Comparison of ENCODE assay signal across 8 cellular contexts in the genomic region with DNA sequence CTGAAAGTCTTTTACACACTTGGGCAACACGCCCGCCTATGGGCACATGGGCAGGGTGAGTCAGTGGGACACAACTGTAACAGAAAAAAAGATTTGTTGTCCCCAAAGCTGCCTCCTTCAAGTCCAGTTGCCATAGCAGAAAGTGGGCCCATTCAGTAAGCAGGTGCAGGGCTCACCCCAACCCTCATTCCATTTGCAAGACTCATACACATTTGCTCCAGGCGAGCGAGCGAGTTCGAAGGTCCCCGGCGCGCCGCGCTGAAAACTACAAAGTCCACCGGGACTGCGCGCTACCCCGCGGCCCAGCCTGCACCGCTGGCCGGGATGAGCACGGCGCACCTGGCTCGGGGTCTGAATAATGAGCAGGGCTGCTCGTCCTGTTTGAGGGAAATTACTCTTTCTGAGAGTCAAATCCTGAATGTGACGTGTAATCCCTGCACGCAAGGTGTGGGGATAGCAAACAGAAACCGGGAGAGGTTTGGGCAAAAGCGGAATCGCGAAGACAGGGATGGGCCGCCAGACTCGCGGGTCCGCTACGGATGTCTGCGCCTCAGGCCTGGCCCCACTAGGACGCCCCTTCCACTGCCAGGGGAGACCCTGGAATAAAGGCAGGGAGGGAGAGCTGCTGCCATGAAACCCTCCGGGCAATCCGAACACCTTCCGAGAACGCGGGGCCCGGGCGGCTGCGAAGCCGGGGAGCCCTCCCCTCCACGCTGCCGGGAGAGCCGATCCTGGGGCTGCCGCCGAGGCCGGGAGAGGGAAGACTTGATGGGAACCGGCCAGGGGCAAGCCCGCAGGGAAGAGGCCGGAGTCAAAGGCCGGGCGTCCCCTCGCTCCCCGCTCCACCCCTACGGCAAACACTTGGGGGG. TPM values are rescaled to one million over a fixed set of nuclear protein-coding genes. Genes with fewer than 3 reads are reported as not detected.
DNase-seq lines count a peak whose midpoint lies in the region; ATAC-seq, FAIRE-seq and TF ChIP-seq lines count a peak whose summit lies in the region.

No MANE protein-coding gene starts in this region.

- no TSS peak for BruUV-seq in A673 (replicated peaks; lab: Mats Ljungman, UMichigan)

- H3K4me3 ChIP-seq in A673 (ENCODE audit: low read depth, low read length, poor library complexity, severe bottlenecking), result no peak overlapping the region

- H3K4me1 ChIP-seq in A673 (ENCODE audit: insufficient read depth, low read length, poor library complexity, severe bottlenecking), result no peaks in the 10 kb centered on the region

- no peak overlapping the region for H3K27ac ChIP-seq in A673 (ENCODE audit: low read depth, low read length, poor library complexity, severe bottlenecking)

- H3K9me3 ChIP-seq in A673 (ENCODE audit: low read depth, low read length, poor library complexity, severe bottlenecking), result peaks cover 5% of the 10 kb centered on the region

- H3K27me3 ChIP-seq in A673 (replicated peaks; ENCODE audit: insufficient read depth, low read depth, low read length, poor library complexity), result no peaks in the 10 kb centered on the region

- no peak for DNase-seq in H54 (ENCODE audit: insufficient read length, low spot score)
- peak; percentile 75 for DNase-seq in RPMI8226
- DNase-seq in head of caudate nucleus, result peak; percentile 35 to 88 (median 68)
- no peak for DNase-seq in omental fat pad (ENCODE audit: low spot score)
- no peak for DNase-seq in cortex of kidney (lab: John Stamatoyannopoulos, UW)
- no peak for DNase-seq in A673 (ENCODE audit: low spot score)
- DNase-seq in SHP77 (lab: John Stamatoyannopoulos, UW), result no peak

- POLR2A ChIA-PET in A673 (lab: Charles Lee; ENCODE audit: low non-redundant PET), result no interaction called here

- intact Hi-C loops in head of caudate nucleus (cut with DNase I), result loop anchor here (5.0 to 10.0 kb wide), 3 partner anchors 37 to 131 kb away; no protein-coding TSS in a partner anchor
- intact Hi-C loops in A673 (cut with micrococcal nuclease; ENCODE audit: unreplicated experiment), result no loop called here

- FAIRE-seq in H54 (lab: Jason Lieb, UNC), result no peak

- no peaks in the 10 kb centered on the region for H3K36me3 ChIP-seq in A673 (ENCODE audit: insufficient read depth, low read length, poor library complexity, severe bottlenecking)

- peak; percentile 14; the same call in 1 of the 2 replicates for TF ChIP-seq POLR2A in H54 (IDR thresholded peaks at IDR 0.05; ENCODE audit: low read depth, low read length)

- CTCF ChIA-PET in A673 (lab: Charles Lee), result no interaction called here

- TF ChIP-seq CTCF in omental fat pad (IDR thresholded peaks at IDR 0.05) (no peak), A673 (conservative IDR thresholded peaks at IDR 0.05; ENCODE audit: low read depth, low read length) (no peak)

- ATAC-seq in omental fat pad (ENCODE audit: low FRiP score) (peak; percentile 26), HG03159 (IDR thresholded peaks at IDR 0.05; ENCODE audit: unreplicated experiment) (no peak)

RNA-seq across cellular contexts. Expression of a gene that starts 1.0 kb away (rescaled TPM):
- total RNA-seq in omental fat pad, result 10 to 100 TPM in 2 of 4 donors, 1 to 10 TPM in 2; 1.1 to 27.7 (median 15.2) TPM
- not detected in 2 replicates for total RNA-seq in A673 (2021)

Comparison
In these comparisons a context has a peak if more than half of its experiments do, and no peak if none do; other contexts are left out.
1. DNase-seq: peak in RPMI8226 (single experiment) and head of caudate nucleus (42 of 42); none in H54 (single experiment), omental fat pad (single experiment), cortex of kidney (single experiment), A673 (single experiment) and SHP77 (0 of 2).